In the genomic region with DNA sequence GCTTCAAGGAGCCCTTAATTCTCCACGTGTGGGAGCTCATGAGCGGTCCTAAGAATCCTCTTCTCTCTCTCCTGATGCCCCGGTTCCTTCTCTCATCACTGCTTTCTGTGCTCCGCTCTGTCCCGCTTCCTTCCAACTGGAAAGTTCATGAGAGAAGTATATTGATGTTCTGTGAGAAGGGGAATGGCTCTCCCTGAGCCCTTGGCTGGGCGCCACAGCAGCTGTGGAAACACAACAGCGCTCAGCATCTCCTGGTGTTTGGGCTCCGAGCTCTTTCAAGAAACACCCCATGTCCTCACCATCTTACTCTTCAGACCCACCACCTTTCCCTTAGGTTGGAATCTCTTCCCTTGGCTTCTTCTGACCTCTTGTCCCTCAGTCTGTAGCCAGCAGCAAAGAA, we compare ENCODE assay signal across 14 cellular contexts.
A peak's percentile ranks its signal among the peaks of the same experiment; 100 is the strongest.
DNase-seq lines count a peak whose midpoint lies in the region; ATAC-seq and TF ChIP-seq lines count a peak whose summit lies in the region.
"Had no signal": no experiment of that assay in that cellular context is flagged by ENCODE, and none has a peak within 500 bp of the region (broad histone marks: within the 10 kb centered on the region; RNA-seq: fewer than 3 reads in every experiment).

No MANE protein-coding gene starts in this region.

- CTCF ChIA-PET in activated CD4-positive, alpha-beta T cell treated with anti-CD3 and anti-CD28 coated beads for 36 hours (lab: Charles Lee): no interaction called here

- H3K4me1 Mint-ChIP-seq in activated CD4-positive, alpha-beta T cell treated with anti-CD3 and anti-CD28 coated beads for 36 hours: peaks cover 4% of the 10 kb centered on the region

- H3K4me3 Mint-ChIP-seq in activated CD4-positive, alpha-beta T cell treated with anti-CD3 and anti-CD28 coated beads for 36 hours: no peak overlapping the region
- H3K4me3 Mint-ChIP-seq: neural crest cell had no signal

- DNase-seq in amygdala (lab: John Stamatoyannopoulos, UW) (peak in 30 of 56 donors; percentile 4 to 68 (median 28)), fibroblast of mammary gland (ENCODE audit: low read depth) (peak; percentile 37), mucosa of descending colon (peak; percentile 47 to 57 (median 50)), tibial artery (peak; percentile 75 to 81), left lobe of liver (ENCODE audit: low spot score) (no peak), GM10266 (ENCODE audit: extremely low spot score) (no peak)
- no peak for DNase-seq in activated CD4-positive, alpha-beta T cell treated with anti-CD3 and anti-CD28 coated beads for 36 hours
- DNase-seq: islet precursor cell; NCI-H82; stimulated activated CD4-positive, alpha-beta T cell treated with anti-CD3 and anti-CD28 coated beads, Interleukin-4, amount 100 ng/mL, for 1 hour; stimulated activated naive CD4-positive, alpha-beta T cell treated with Interleukin-2 at 50 U/mL for 16 hours had no signal

- intact Hi-C loops in mucosa of descending colon (cut with DNase I, micrococcal nuclease): no loop called here
- intact Hi-C loops in tibial artery (cut with DNase I; ENCODE audit: low total_unique reads): no loop called here
- intact Hi-C loops in activated CD4-positive, alpha-beta T cell treated with anti-CD3 and anti-CD28 coated beads for 36 hours (cut with DNase I, micrococcal nuclease): no loop called here

- H3K9me3 ChIP-seq in mucosa of descending colon (no peaks in the 10 kb centered on the region), tibial artery (no peaks in the 10 kb centered on the region)

- no peaks in the 10 kb centered on the region for H3K27me3 ChIP-seq in tibial artery

- ATAC-seq in mucosa of descending colon (peak; percentile 22), left lobe of liver (no peak)
- no peak for ATAC-seq in activated CD4-positive, alpha-beta T cell treated with anti-CD3 and anti-CD28 coated beads for 36 hours
- ATAC-seq: activated CD4-positive, CD25-positive, alpha-beta regulatory T cell treated with anti-CD3 and anti-CD28 coated beads, Interleukin-2, amount 50 U/mL, for 24 hours had no signal

- H3K4me3 ChIP-seq in fibroblast of mammary gland (ENCODE audit: control insufficient read depth, low read depth, low read length) (no peak overlapping the region), mucosa of descending colon (no peak overlapping the region), tibial artery (no peak overlapping the region)

- no peaks in the 10 kb centered on the region for H3K36me3 ChIP-seq in mucosa of descending colon (ENCODE audit: low read depth)
- H3K36me3 ChIP-seq in tibial artery: no peaks in the 10 kb centered on the region

- no peaks in the 10 kb centered on the region for H3K27me3 Mint-ChIP-seq in activated CD4-positive, alpha-beta T cell treated with anti-CD3 and anti-CD28 coated beads for 36 hours

- H3K4me1 ChIP-seq in mucosa of descending colon (ENCODE audit: low read depth): peaks cover 4% of the 10 kb centered on the region
- H3K4me1 ChIP-seq in tibial artery: peaks cover 0 to 56% (median 42%) of the 10 kb centered on the region in 4 donors

- peak overlapping the region; percentile 71 to 79 for H3K27ac ChIP-seq in tibial artery
- H3K27ac ChIP-seq: epithelial cell of prostate had no signal

- TF ChIP-seq CTCF in fibroblast of mammary gland (conservative IDR thresholded peaks at IDR 0.05; ENCODE audit: control insufficient read depth, insufficient read depth, low read depth, low read length): no peak
- no peak for TF ChIP-seq CTCF in mucosa of descending colon (IDR thresholded peaks at IDR 0.05)
- TF ChIP-seq CTCF in tibial artery (IDR thresholded peaks at IDR 0.05): no peak
- TF ChIP-seq CTCF in GM10266 (IDR thresholded peaks at IDR 0.05; ENCODE audit: control insufficient read depth, insufficient read depth, low read depth, missing control alignments): no peak

- peaks cover 1% of the 10 kb centered on the region for H3K9me3 Mint-ChIP-seq in activated CD4-positive, alpha-beta T cell treated with anti-CD3 and anti-CD28 coated beads for 36 hours (ENCODE audit: low read depth)
- H3K9me3 Mint-ChIP-seq: neural crest cell had no signal

- H3K27ac Mint-ChIP-seq in activated CD4-positive, alpha-beta T cell treated with anti-CD3 and anti-CD28 coated beads for 36 hours: no peak overlapping the region

- POLR2A ChIA-PET in activated CD4-positive, alpha-beta T cell treated with anti-CD3 and anti-CD28 coated beads for 36 hours (lab: Charles Lee): no interaction called here

- peaks cover 5% of the 10 kb centered on the region for H3K36me3 Mint-ChIP-seq in activated CD4-positive, alpha-beta T cell treated with anti-CD3 and anti-CD28 coated beads for 36 hours (ENCODE audit: low read depth)

Comparison
In these comparisons a context has a peak if more than half of its experiments do, and no peak if none do; other contexts are left out.
1. DNase-seq: peak in amygdala (30 of 56), fibroblast of mammary gland (single experiment), mucosa of descending colon (3 of 3) and tibial artery (2 of 2); none in left lobe of liver (single experiment), GM10266 (single experiment) and activated CD4-positive, alpha-beta T cell treated with anti-CD3 and anti-CD28 coated beads for 36 hours (single experiment).